In genomic region chr13:52599037-52599852, GRCh38 we compare ENCODE assay signal across 8 cellular contexts. TPM values are rescaled to one million over a fixed set of nuclear protein-coding genes. Genes with fewer than 3 reads are reported as not detected.
DNase-seq lines count a peak whose midpoint lies in the region; ATAC-seq and TF ChIP-seq lines count a peak whose summit lies in the region.

No MANE protein-coding gene starts in this region.

- no peaks in the 10 kb centered on the region for H3K9me3 Mint-ChIP-seq in activated T-cell treated with anti-CD3 and anti-CD28 coated beads, Interleukin-2, amount 50 U/mL, for 72 hours
- H3K9me3 Mint-ChIP-seq in activated CD4-positive, alpha-beta memory T cell treated with anti-CD3 and anti-CD28 coated beads, Interleukin-2, amount 10 ng/mL, durations not matched to agents 7 days and 5 days: no peaks in the 10 kb centered on the region

- no peak for TF ChIP-seq CTCF in cardiac muscle cell (IDR thresholded peaks at IDR 0.05; ENCODE audit: low read depth, low read length)

- H3K4me3 ChIP-seq in cardiac muscle cell: peak overlapping the region; percentile 18

- POLR2A ChIA-PET in activated CD4-positive, alpha-beta memory T cell treated with anti-CD3 and anti-CD28 coated beads, Interleukin-2, amount 10 ng/mL, durations not matched to agents 7 days and 5 days (lab: Charles Lee): interaction anchor here (1.2 to 2.3 kb wide), 2 partner anchors 18 to 53 kb away, joined by 5 to 8 read pairs; partner anchors contain the start of gene SUGT1

- H3K4me1 Mint-ChIP-seq in activated T-cell treated with anti-CD3 and anti-CD28 coated beads, Interleukin-2, amount 50 U/mL, for 72 hours (ENCODE audit: low read depth): peaks cover 6% of the 10 kb centered on the region
- peaks cover 10% of the 10 kb centered on the region for H3K4me1 Mint-ChIP-seq in activated CD4-positive, alpha-beta memory T cell treated with anti-CD3 and anti-CD28 coated beads, Interleukin-2, amount 10 ng/mL, durations not matched to agents 7 days and 5 days

- no peak overlapping the region for H3K27ac ChIP-seq in cardiac muscle cell

- CTCF ChIA-PET in activated CD4-positive, alpha-beta memory T cell treated with anti-CD3 and anti-CD28 coated beads, Interleukin-2, amount 10 ng/mL, durations not matched to agents 7 days and 5 days (lab: Charles Lee): no interaction called here

- H3K4me3 Mint-ChIP-seq in activated T-cell treated with anti-CD3 and anti-CD28 coated beads, Interleukin-2, amount 50 U/mL, for 72 hours: peak overlapping the region; percentile 71 to 79
- peak overlapping the region; percentile 54 for H3K4me3 Mint-ChIP-seq in activated CD4-positive, alpha-beta memory T cell treated with anti-CD3 and anti-CD28 coated beads, Interleukin-2, amount 10 ng/mL, durations not matched to agents 7 days and 5 days

- H3K9me3 ChIP-seq in cardiac muscle cell (ENCODE audit: low read depth): no peaks in the 10 kb centered on the region

- peaks cover 31% of the 10 kb centered on the region for H3K27me3 ChIP-seq in cardiac muscle cell

- no peak for DNase-seq in activated T-cell treated with anti-CD3 and anti-CD28 coated beads, Interleukin-2, amount 50 U/mL, for 72 hours
- DNase-seq in activated T-cell treated with anti-CD3 and anti-CD28 coated beads, Interleukin-2, amount 50 U/mL, for 48 hours: no peak
- DNase-seq in activated CD4-positive, alpha-beta memory T cell treated with anti-CD3 and anti-CD28 coated beads, Interleukin-2, amount 10 ng/mL, durations not matched to agents 7 days and 5 days: no peak
- DNase-seq in cardiac muscle cell (ENCODE audit: low read depth in 1 of 2, low spot score in 1 of 2): peak in 1 of 2 donors; percentile 70
- DNase-seq in renal cortical epithelial cell (ENCODE audit: low read depth): peak; percentile 41
- no peak for DNase-seq in activated CD8-positive, alpha-beta memory T cell treated with anti-CD3 and anti-CD28 coated beads for 24 hours

- H3K27ac Mint-ChIP-seq in activated T-cell treated with anti-CD3 and anti-CD28 coated beads, Interleukin-2, amount 50 U/mL, for 72 hours: no peak overlapping the region
- no peak overlapping the region for H3K27ac Mint-ChIP-seq in activated CD4-positive, alpha-beta memory T cell treated with anti-CD3 and anti-CD28 coated beads, Interleukin-2, amount 10 ng/mL, durations not matched to agents 7 days and 5 days

- H3K4me1 ChIP-seq in cardiac muscle cell (ENCODE audit: low read depth): no peaks in the 10 kb centered on the region

- no peaks in the 10 kb centered on the region for H3K36me3 Mint-ChIP-seq in activated T-cell treated with anti-CD3 and anti-CD28 coated beads, Interleukin-2, amount 50 U/mL, for 72 hours (ENCODE audit: insufficient read depth in 2 of 2)
- H3K36me3 Mint-ChIP-seq in activated CD4-positive, alpha-beta memory T cell treated with anti-CD3 and anti-CD28 coated beads, Interleukin-2, amount 10 ng/mL, durations not matched to agents 7 days and 5 days (ENCODE audit: low read depth): no peaks in the 10 kb centered on the region

- H3K36me3 ChIP-seq in cardiac muscle cell: no peaks in the 10 kb centered on the region

- ATAC-seq in activated T-cell treated with anti-CD3 and anti-CD28 coated beads, Interleukin-2, amount 50 U/mL, for 72 hours (replicated peaks in 1 of 2): peak in 1 of 2 donors; percentile 7
- ATAC-seq in HG03378 (IDR thresholded peaks at IDR 0.05; ENCODE audit: unreplicated experiment) (peak; percentile 35), HG03520 (IDR thresholded peaks at IDR 0.05; ENCODE audit: unreplicated experiment) (no peak)

- peaks cover 15% of the 10 kb centered on the region for H3K27me3 Mint-ChIP-seq in activated T-cell treated with anti-CD3 and anti-CD28 coated beads, Interleukin-2, amount 50 U/mL, for 72 hours (ENCODE audit: low read depth)
- peaks cover 16% of the 10 kb centered on the region for H3K27me3 Mint-ChIP-seq in activated CD4-positive, alpha-beta memory T cell treated with anti-CD3 and anti-CD28 coated beads, Interleukin-2, amount 10 ng/mL, durations not matched to agents 7 days and 5 days

RNA-seq across cellular contexts. Expression of gene HNRNPA1L2, which starts 43.0 kb away (rescaled TPM):
- total RNA-seq in activated T-cell treated with anti-CD3 and anti-CD28 coated beads, Interleukin-2, amount 50 U/mL, for 72 hours: 10 to 100 TPM; 12.3 TPM
- total RNA-seq in activated CD4-positive, alpha-beta memory T cell treated with anti-CD3 and anti-CD28 coated beads, Interleukin-2, amount 10 ng/mL, durations not matched to agents 7 days and 5 days: 1 to 10 TPM; 8.9 to 9.3 TPM
- 5.0 and 6.1 TPM in 2 replicates for total RNA-seq in cardiac muscle cell
- 7.1 and 7.4 TPM in 2 replicates for polyA plus RNA-seq in cardiac muscle cell
- total RNA-seq in renal cortical epithelial cell: 1.6 and 4.5 TPM in 2 replicates

RNA-seq across cellular contexts. Expression of gene SUGT1, which starts 53.4 kb away (rescaled TPM):
- 10 to 100 TPM; 47.9 to 51.0 TPM for total RNA-seq in activated T-cell treated with anti-CD3 and anti-CD28 coated beads, Interleukin-2, amount 50 U/mL, for 72 hours
- 10 to 100 TPM; 50.1 to 51.7 TPM for total RNA-seq in activated CD4-positive, alpha-beta memory T cell treated with anti-CD3 and anti-CD28 coated beads, Interleukin-2, amount 10 ng/mL, durations not matched to agents 7 days and 5 days
- 24.1 and 32.9 TPM in 2 replicates for total RNA-seq in cardiac muscle cell
- 40.7 and 54.6 TPM in 2 replicates for polyA plus RNA-seq in cardiac muscle cell
- total RNA-seq in renal cortical epithelial cell: 55.9 and 70.7 TPM in 2 replicates
